In the genomic region with DNA sequence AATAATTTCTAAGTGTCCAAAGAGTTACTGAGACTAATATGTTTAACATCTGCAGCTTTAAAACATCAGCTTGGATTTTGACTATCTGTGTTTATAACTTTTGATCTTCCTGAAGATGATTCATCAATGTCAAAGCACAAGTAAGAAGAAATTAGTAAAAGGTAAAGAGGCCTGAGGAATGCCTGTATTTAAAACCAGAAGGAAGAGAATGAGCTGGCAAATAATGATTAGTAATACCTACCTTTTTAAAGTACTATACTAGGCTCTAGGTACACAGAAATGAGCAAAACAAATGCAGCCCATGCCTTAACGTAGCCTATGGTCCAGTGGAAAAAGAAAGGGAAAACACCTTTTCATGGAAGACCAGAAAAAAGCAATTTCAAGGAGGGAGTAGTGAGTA, we compare ENCODE assay signal across 24 cellular contexts.
DNase-seq lines count a peak whose midpoint lies in the region; ATAC-seq, FAIRE-seq and TF ChIP-seq lines count a peak whose summit lies in the region.
"Had no signal": no experiment of that assay in that cellular context is flagged by ENCODE, and none has a peak within 500 bp of the region (broad histone marks: within the 10 kb centered on the region; RNA-seq: fewer than 3 reads in every experiment).

No MANE protein-coding gene starts in this region.

- no peaks in the 10 kb centered on the region for H3K27me3 ChIP-seq in testis
- H3K27me3 ChIP-seq: uterus had no signal

- peak; percentile 61 for FAIRE-seq in GM12891 (lab: Jason Lieb, UNC)
- FAIRE-seq in GM19239 (lab: Jason Lieb, UNC): peak; percentile 40
- FAIRE-seq: H54, kidney had no signal

- intact Hi-C loops in testis (cut with DNase I; ENCODE audit: low total_unique reads): no loop called here

- peak; percentile 56 for ATAC-seq in HG02759 (IDR thresholded peaks at IDR 0.05; ENCODE audit: unreplicated experiment)
- ATAC-seq in HG03432 (IDR thresholded peaks at IDR 0.05; ENCODE audit: unreplicated experiment): peak; percentile 55
- ATAC-seq: activated CD8-positive, alpha-beta T cell treated with anti-CD3 and anti-CD28 coated beads for 36 hours; activated T-helper 17 cell treated with anti-CD3 and anti-CD28 coated beads, Interleukin-2, amount 50 U/mL, for 72 hours; lower lobe of right lung; naive thymus-derived CD8-positive, alpha-beta T cell; PC-3; SK-N-SH treated with all-trans-retinoic acid at 6 μM for 48 hours; T-helper 17 cell had no signal

- no peak for TF ChIP-seq CTCF in testis (IDR thresholded peaks at IDR 0.05)

- no peaks in the 10 kb centered on the region for H3K9me3 ChIP-seq in testis
- H3K9me3 ChIP-seq: lower lobe of right lung, uterus had no signal

- H3K27ac ChIP-seq in testis: no peak overlapping the region
- H3K27ac ChIP-seq: lower lobe of right lung, uterus had no signal

- H3K36me3 ChIP-seq in testis (ENCODE audit: low read depth, missing control alignments): no peaks in the 10 kb centered on the region
- H3K36me3 ChIP-seq: lower lobe of right lung, uterus had no signal

- no peaks in the 10 kb centered on the region for H3K4me1 ChIP-seq in testis
- H3K4me1 ChIP-seq: lower lobe of right lung, uterus had no signal

- DNase-seq in GM12891 (ENCODE audit: insufficient read length, low spot score) (no peak), GM19239 (ENCODE audit: insufficient read length, low spot score) (no peak), testis (no peak), NOMO-1 treated with DMSO at 0.1 percent for 48 hours (lab: John Stamatoyannopoulos, UW; ENCODE audit: unreplicated experiment) (no peak), EL (no peak)
- no peak for DNase-seq in activated CD4-positive, CD25-positive, alpha-beta regulatory T cell treated with anti-CD3 and anti-CD28 coated beads, Interleukin-2, amount 50 U/mL, for 72 hours
- DNase-seq: 8988T; activated CD8-positive, alpha-beta T cell treated with anti-CD3 and anti-CD28 coated beads for 36 hours; activated naive CD4-positive, alpha-beta T cell treated with anti-CD3 and anti-CD28 coated beads, Interleukin-2, amount 50 U/mL, for 16 hours; amniotic stem cell; CD4-positive, alpha-beta T cell; kidney; lower lobe of right lung; naive thymus-derived CD8-positive, alpha-beta T cell; NCI-H146; occipital lobe; PC-3; T-helper 17 cell; uterus had no signal

- no peak overlapping the region for H3K4me3 ChIP-seq in testis
- H3K4me3 ChIP-seq: lower lobe of right lung, uterus had no signal

- no peak for TF ChIP-seq POLR2A in GM12891 (IDR thresholded peaks at IDR 0.05; ENCODE audit: low read depth, low read length)
- no peak for TF ChIP-seq POLR2A in testis (IDR thresholded peaks at IDR 0.05)

- 78 to 91% methylated on average over 1 of the region's 1 CpG for WGBS in testis, 2 donors

TF ChIP-seq in GM12891, 5 proteins besides CTCF, POLR2A, EP300 and RAD21:
- TF ChIP-seq TAF1 (IDR thresholded peaks at IDR 0.05; ENCODE audit: low read depth, low read length) (no peak), PAX5 (IDR thresholded peaks at IDR 0.05; ENCODE audit: insufficient read depth, low read length, severe bottlenecking) (no peak), SPI1 (IDR thresholded peaks at IDR 0.05; ENCODE audit: low read depth, low read length) (no peak), POLR2AphosphoS5 (IDR thresholded peaks at IDR 0.05; ENCODE audit: low read depth, low read length) (no peak), POU2F2 (IDR thresholded peaks at IDR 0.05; ENCODE audit: low read depth, low read length) (no peak)
